In the genomic region with DNA sequence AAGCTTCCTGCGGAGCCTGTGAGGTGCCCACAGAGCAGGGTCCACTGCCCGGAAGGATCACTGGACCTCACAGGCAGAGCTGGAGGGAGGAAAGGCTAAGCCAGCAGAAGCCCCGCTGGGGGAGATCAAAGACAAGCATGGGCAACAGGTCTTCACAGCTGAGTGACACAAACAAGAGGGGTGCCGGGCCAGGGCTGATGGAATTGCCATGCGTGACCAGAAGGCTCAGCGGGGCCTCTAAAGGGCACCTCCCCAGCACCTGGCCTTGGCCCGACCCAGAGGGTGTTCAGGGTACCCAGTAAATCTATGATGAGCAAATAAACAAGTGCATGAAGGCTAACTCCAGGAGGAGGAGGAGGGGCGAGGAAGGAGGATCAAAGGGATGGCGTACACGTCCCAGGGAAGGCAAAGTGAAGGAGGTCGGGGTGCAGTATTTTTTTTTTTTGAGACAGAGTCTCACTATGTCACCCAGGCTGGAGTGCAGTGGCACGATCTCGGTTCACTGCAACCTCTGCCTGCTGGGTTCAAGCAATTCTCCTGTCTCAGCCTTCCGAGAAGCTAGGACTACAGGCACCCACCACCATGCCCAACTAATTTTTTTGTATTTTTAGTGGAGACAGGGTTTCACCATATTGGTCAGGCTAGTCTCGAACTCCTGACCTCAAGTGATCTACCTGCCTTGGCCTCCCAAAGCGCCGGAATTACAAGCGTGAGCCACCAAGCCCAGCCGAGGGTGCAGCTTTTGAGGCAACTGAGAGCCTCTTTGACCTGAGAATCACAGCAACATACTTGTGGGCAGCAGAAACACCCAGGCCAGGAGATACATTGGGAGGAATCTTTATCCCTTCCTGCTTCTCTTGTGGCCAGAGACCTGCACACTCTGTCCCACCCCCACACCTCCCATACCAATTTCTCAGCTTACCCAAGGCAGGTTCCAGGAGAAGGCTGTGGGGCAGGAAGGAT, we compare ENCODE assay signal across 1 cellular context.
TF ChIP-seq lines count a peak whose summit lies in the region.

No MANE protein-coding gene starts in this region.

TF ChIP-seq in HEK293, 187 proteins besides CTCF, POLR2A, EP300 and RAD21 (continued from another document):
- TF ChIP-seq, protein P1, sequence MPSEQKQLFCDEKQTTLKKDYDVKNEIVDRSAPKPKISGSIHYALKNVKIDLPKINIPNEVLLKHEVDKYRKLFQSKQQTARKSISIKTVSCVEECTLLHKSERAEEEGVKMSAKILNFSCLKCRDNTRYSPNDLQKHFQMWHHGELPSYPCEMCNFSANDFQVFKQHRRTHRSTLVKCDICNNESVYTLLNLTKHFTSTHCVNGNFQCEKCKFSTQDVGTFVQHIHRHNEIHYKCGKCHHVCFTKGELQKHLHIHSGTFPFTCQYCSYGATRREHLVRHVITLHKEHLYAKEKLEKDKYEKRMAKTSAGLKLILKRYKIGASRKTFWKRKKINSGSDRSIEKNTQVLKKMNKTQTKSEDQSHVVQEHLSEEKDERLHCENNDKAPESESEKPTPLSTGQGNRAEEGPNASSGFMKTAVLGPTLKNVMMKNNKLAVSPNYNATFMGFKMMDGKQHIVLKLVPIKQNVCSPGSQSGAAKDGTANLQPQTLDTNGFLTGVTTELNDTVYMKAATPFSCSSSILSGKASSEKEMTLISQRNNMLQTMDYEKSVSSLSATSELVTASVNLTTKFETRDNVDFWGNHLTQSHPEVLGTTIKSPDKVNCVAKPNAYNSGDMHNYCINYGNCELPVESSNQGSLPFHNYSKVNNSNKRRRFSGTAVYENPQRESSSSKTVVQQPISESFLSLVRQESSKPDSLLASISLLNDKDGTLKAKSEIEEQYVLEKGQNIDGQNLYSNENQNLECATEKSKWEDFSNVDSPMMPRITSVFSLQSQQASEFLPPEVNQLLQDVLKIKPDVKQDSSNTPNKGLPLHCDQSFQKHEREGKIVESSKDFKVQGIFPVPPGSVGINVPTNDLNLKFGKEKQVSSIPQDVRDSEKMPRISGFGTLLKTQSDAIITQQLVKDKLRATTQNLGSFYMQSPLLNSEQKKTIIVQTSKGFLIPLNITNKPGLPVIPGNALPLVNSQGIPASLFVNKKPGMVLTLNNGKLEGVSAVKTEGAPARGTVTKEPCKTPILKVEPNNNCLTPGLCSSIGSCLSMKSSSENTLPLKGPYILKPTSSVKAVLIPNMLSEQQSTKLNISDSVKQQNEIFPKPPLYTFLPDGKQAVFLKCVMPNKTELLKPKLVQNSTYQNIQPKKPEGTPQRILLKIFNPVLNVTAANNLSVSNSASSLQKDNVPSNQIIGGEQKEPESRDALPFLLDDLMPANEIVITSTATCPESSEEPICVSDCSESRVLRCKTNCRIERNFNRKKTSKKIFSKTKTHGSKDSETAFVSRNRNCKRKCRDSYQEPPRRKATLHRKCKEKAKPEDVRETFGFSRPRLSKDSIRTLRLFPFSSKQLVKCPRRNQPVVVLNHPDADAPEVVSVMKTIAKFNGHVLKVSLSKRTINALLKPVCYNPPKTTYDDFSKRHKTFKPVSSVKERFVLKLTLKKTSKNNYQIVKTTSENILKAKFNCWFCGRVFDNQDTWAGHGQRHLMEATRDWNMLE (tag by site-specific recombination; conservative IDR thresholded peaks at IDR 0.05; ENCODE audit: low read depth) = no peak
- TF ChIP-seq KLF1 (tag by site-specific recombination; IDR thresholded peaks at IDR 0.05) = no peak
- TF ChIP-seq ZNF514 (tag by site-specific recombination; IDR thresholded peaks at IDR 0.05) = no peak
- TF ChIP-seq, protein P2, sequence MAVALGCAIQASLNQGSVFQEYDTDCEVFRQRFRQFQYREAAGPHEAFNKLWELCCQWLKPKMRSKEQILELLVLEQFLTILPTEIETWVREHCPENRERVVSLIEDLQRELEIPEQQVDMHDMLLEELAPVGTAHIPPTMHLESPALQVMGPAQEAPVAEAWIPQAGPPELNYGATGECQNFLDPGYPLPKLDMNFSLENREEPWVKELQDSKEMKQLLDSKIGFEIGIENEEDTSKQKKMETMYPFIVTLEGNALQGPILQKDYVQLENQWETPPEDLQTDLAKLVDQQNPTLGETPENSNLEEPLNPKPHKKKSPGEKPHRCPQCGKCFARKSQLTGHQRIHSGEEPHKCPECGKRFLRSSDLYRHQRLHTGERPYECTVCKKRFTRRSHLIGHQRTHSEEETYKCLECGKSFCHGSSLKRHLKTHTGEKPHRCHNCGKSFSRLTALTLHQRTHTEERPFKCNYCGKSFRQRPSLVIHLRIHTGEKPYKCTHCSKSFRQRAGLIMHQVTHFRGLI (tag by site-specific recombination; IDR thresholded peaks at IDR 0.05) = no peak
- TF ChIP-seq, protein P3, sequence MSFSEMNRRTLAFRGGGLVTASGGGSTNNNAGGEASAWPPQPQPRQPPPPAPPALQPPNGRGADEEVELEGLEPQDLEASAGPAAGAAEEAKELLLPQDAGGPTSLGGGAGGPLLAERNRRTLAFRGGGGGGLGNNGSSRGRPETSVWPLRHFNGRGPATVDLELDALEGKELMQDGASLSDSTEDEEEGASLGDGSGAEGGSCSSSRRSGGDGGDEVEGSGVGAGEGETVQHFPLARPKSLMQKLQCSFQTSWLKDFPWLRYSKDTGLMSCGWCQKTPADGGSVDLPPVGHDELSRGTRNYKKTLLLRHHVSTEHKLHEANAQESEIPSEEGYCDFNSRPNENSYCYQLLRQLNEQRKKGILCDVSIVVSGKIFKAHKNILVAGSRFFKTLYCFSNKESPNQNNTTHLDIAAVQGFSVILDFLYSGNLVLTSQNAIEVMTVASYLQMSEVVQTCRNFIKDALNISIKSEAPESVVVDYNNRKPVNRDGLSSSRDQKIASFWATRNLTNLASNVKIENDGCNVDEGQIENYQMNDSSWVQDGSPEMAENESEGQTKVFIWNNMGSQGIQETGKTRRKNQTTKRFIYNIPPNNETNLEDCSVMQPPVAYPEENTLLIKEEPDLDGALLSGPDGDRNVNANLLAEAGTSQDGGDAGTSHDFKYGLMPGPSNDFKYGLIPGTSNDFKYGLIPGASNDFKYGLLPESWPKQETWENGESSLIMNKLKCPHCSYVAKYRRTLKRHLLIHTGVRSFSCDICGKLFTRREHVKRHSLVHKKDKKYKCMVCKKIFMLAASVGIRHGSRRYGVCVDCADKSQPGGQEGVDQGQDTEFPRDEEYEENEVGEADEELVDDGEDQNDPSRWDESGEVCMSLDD (tag by site-specific recombination; IDR thresholded peaks at IDR 0.05) = no peak
- TF ChIP-seq, protein P4, sequence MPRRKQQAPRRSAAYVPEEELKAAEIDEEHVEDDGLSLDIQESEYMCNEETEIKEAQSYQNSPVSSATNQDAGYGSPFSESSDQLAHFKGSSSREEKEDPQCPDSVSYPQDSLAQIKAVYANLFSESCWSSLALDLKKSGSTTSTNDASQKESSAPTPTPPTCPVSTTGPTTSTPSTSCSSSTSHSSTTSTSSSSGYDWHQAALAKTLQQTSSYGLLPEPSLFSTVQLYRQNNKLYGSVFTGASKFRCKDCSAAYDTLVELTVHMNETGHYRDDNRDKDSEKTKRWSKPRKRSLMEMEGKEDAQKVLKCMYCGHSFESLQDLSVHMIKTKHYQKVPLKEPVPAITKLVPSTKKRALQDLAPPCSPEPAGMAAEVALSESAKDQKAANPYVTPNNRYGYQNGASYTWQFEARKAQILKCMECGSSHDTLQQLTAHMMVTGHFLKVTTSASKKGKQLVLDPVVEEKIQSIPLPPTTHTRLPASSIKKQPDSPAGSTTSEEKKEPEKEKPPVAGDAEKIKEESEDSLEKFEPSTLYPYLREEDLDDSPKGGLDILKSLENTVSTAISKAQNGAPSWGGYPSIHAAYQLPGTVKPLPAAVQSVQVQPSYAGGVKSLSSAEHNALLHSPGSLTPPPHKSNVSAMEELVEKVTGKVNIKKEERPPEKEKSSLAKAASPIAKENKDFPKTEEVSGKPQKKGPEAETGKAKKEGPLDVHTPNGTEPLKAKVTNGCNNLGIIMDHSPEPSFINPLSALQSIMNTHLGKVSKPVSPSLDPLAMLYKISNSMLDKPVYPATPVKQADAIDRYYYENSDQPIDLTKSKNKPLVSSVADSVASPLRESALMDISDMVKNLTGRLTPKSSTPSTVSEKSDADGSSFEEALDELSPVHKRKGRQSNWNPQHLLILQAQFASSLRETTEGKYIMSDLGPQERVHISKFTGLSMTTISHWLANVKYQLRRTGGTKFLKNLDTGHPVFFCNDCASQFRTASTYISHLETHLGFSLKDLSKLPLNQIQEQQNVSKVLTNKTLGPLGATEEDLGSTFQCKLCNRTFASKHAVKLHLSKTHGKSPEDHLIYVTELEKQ (tag by site-specific recombination; IDR thresholded peaks at IDR 0.05; ENCODE audit: borderline replicate concordance) = no peak
- no peak for TF ChIP-seq HOXC10 (CRISPR knock-in tag; IDR thresholded peaks at IDR 0.05)
- TF ChIP-seq, protein P5, sequence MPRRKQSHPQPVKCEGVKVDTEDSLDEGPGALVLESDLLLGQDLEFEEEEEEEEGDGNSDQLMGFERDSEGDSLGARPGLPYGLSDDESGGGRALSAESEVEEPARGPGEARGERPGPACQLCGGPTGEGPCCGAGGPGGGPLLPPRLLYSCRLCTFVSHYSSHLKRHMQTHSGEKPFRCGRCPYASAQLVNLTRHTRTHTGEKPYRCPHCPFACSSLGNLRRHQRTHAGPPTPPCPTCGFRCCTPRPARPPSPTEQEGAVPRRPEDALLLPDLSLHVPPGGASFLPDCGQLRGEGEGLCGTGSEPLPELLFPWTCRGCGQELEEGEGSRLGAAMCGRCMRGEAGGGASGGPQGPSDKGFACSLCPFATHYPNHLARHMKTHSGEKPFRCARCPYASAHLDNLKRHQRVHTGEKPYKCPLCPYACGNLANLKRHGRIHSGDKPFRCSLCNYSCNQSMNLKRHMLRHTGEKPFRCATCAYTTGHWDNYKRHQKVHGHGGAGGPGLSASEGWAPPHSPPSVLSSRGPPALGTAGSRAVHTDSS (tag by site-specific recombination; IDR thresholded peaks at IDR 0.05) = no peak
- TF ChIP-seq, protein P6, sequence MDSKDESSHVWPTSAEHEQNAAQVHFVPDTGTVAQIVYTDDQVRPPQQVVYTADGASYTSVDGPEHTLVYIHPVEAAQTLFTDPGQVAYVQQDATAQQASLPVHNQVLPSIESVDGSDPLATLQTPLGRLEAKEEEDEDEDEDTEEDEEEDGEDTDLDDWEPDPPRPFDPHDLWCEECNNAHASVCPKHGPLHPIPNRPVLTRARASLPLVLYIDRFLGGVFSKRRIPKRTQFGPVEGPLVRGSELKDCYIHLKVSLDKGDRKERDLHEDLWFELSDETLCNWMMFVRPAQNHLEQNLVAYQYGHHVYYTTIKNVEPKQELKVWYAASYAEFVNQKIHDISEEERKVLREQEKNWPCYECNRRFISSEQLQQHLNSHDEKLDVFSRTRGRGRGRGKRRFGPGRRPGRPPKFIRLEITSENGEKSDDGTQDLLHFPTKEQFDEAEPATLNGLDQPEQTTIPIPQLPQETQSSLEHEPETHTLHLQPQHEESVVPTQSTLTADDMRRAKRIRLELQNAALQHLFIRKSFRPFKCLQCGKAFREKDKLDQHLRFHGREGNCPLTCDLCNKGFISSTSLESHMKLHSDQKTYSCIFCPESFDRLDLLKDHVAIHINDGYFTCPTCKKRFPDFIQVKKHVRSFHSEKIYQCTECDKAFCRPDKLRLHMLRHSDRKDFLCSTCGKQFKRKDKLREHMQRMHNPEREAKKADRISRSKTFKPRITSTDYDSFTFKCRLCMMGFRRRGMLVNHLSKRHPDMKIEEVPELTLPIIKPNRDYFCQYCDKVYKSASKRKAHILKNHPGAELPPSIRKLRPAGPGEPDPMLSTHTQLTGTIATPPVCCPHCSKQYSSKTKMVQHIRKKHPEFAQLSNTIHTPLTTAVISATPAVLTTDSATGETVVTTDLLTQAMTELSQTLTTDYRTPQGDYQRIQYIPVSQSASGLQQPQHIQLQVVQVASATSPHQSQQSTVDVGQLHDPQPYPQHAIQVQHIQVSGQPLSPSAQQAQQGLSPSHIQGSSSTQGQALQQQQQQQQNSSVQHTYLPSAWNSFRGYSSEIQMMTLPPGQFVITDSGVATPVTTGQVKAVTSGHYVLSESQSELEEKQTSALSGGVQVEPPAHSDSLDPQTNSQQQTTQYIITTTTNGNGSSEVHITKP (tag by site-specific recombination; IDR thresholded peaks at IDR 0.05) = peak; percentile 40; the same call in 1 of the 2 replicates
- TF ChIP-seq ZNF174 (tag by site-specific recombination; IDR thresholded peaks at IDR 0.05) = no peak
- no peak for TF ChIP-seq MEIS1 (CRISPR knock-in tag; IDR thresholded peaks at IDR 0.05; ENCODE audit: borderline replicate concordance)
- TF ChIP-seq ZNF555 (tag by site-specific recombination; conservative IDR thresholded peaks at IDR 0.05) = no peak
- TF ChIP-seq, protein P7, sequence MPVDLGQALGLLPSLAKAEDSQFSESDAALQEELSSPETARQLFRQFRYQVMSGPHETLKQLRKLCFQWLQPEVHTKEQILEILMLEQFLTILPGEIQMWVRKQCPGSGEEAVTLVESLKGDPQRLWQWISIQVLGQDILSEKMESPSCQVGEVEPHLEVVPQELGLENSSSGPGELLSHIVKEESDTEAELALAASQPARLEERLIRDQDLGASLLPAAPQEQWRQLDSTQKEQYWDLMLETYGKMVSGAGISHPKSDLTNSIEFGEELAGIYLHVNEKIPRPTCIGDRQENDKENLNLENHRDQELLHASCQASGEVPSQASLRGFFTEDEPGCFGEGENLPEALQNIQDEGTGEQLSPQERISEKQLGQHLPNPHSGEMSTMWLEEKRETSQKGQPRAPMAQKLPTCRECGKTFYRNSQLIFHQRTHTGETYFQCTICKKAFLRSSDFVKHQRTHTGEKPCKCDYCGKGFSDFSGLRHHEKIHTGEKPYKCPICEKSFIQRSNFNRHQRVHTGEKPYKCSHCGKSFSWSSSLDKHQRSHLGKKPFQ (tag by site-specific recombination; IDR thresholded peaks at IDR 0.05) = no peak
- TF ChIP-seq ZNF391 (tag by site-specific recombination; IDR thresholded peaks at IDR 0.05; ENCODE audit: borderline replicate concordance, low read depth) = no peak
- TF ChIP-seq HOXD13 (CRISPR knock-in tag; IDR thresholded peaks at IDR 0.05; ENCODE audit: borderline replicate concordance) = no peak
- TF ChIP-seq, protein P8, sequence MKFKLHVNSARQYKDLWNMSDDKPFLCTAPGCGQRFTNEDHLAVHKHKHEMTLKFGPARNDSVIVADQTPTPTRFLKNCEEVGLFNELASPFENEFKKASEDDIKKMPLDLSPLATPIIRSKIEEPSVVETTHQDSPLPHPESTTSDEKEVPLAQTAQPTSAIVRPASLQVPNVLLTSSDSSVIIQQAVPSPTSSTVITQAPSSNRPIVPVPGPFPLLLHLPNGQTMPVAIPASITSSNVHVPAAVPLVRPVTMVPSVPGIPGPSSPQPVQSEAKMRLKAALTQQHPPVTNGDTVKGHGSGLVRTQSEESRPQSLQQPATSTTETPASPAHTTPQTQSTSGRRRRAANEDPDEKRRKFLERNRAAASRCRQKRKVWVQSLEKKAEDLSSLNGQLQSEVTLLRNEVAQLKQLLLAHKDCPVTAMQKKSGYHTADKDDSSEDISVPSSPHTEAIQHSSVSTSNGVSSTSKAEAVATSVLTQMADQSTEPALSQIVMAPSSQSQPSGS (tag by site-specific recombination; IDR thresholded peaks at IDR 0.05; ENCODE audit: low read depth) = no peak
- TF ChIP-seq SCRT2 (tag by site-specific recombination; IDR thresholded peaks at IDR 0.05) = peak; percentile 76
- no peak for TF ChIP-seq ZNF169 (tag by site-specific recombination; IDR thresholded peaks at IDR 0.05)
